ENCODE assay signal across 1 cellular context in the genomic region with DNA sequence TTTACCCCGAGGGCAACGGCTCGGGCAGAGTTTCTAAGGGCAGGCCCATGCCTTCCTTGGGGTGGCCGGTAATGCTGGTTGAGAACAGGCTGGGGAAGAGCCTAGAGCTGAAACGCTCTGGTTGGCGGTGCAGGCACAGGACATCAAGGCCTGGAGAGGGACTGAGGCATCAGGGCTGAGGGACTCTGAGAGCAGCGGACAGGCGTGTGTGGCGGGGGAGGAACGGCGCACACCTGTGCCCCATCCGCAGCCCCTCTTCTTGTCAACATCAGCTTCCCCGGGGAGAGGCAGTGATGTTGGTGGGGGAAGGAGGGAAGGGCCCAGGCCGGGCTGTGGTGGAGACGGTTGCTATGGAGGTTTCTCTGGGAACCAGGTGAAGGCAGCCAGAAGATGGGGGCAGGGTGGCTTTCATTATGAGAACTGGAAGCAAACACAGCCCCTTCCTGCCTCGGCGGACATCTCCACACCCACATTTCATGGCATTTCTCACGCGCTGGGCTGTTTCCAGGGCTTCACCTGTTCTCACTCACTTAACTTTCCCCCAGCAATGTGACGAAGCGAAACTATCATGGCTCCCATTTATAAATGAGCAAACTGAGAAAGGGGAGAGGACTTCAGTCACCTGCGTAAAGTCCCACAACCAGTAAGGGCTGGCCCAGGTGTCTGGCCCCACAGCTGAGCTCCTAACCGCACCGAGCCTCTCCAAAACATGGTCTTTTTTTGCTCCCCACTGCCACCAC.
TF ChIP-seq lines count a peak whose summit lies in the region.

No MANE protein-coding gene starts in this region.

TF ChIP-seq in SK-N-SH treated with all-trans-retinoic acid at 6 μM for 48 hours, 23 proteins besides CTCF, POLR2A, EP300 and RAD21 (continued from another document):
- no peak for TF ChIP-seq PPARA (CRISPR knock-in tag; IDR thresholded peaks at IDR 0.05; ENCODE audit: borderline replicate concordance)
